ENCODE assay signal across 21 cellular contexts in the genomic region with DNA sequence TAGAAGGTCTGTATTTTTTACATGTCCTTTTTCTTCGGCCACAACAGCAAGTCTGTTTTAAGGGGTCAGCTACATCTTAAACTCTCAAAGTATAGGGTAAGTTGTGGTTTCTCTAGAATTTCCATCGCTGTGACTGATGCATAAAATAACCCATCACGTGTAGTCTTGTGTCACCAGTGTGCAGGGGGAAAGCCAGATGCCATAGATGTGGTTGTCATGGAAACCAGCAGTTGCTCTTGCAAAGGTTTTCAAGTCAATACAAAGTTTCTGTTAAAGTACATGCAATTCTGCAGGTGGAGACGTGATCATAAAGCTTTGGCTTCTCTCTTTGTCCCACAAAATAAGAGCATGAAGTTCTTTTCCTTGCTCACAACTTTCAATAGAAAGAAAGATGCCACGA.
DNase-seq lines count a peak whose midpoint lies in the region; ATAC-seq, FAIRE-seq and TF ChIP-seq lines count a peak whose summit lies in the region.
"Had no signal": no experiment of that assay in that cellular context is flagged by ENCODE, and none has a peak within 500 bp of the region (broad histone marks: within the 10 kb centered on the region; RNA-seq: fewer than 3 reads in every experiment).

No MANE protein-coding gene starts in this region.

- TF ChIP-seq POLR2A in GM12878 (IDR thresholded peaks at IDR 0.05; ENCODE audit: low read depth, low read length): no peak

- no peaks in the 10 kb centered on the region for H4K20me1 ChIP-seq in GM12878 (ENCODE audit: control insufficient read depth, insufficient read depth)
- H4K20me1 ChIP-seq: BLaER1 treated with 17β-estradiol and CSF1 and Interleukin-3, amounts not matched to agents 10 nM and 100 nM had no signal

- H3K36me3 ChIP-seq in GM12878 (ENCODE audit: control insufficient read depth in 2 of 2, insufficient read depth in 2 of 2, low read length in 1 of 2): no peaks in the 10 kb centered on the region
- no peaks in the 10 kb centered on the region for H3K36me3 ChIP-seq in CD4-positive, alpha-beta memory T cell (ENCODE audit: insufficient read depth, low read length)
- H3K36me3 ChIP-seq: BLaER1 treated with 17β-estradiol and CSF1 and Interleukin-3, amounts not matched to agents 10 nM and 100 nM had no signal

- peaks cover 2% of the 10 kb centered on the region for H3K27me3 Mint-ChIP-seq in neural crest cell (ENCODE audit: low read depth)
- H3K27me3 Mint-ChIP-seq in CD4-positive, alpha-beta memory T cell: peaks cover 0 to 4% of the 10 kb centered on the region in 2 donors

- H3K9me3 ChIP-seq in GM12878 (replicated peaks; ENCODE audit: control insufficient read depth, insufficient read depth, low read length): no peaks in the 10 kb centered on the region
- no peaks in the 10 kb centered on the region for H3K9me3 ChIP-seq in CD4-positive, alpha-beta memory T cell (ENCODE audit: control insufficient read depth in 1 of 2, low read length in 2 of 2)

- H2AFZ ChIP-seq in GM12878 (ENCODE audit: control insufficient read depth, low read depth, low read length): no peak overlapping the region
- H2AFZ ChIP-seq: GM23248 had no signal

- no peak overlapping the region for H3K4me3 Mint-ChIP-seq in neural crest cell
- H3K4me3 Mint-ChIP-seq in CD4-positive, alpha-beta memory T cell: no peak overlapping the region
- H3K4me3 Mint-ChIP-seq: B cell; CD8-positive, alpha-beta memory T cell had no signal

- H3K4me1 ChIP-seq in GM12878 (ENCODE audit: control insufficient read depth, insufficient read depth, low read length): no peaks in the 10 kb centered on the region
- H3K4me1 ChIP-seq in CD4-positive, alpha-beta memory T cell (ENCODE audit: insufficient read depth, low read length): no peaks in the 10 kb centered on the region
- H3K4me1 ChIP-seq: BLaER1 treated with 17β-estradiol and CSF1 and Interleukin-3, amounts not matched to agents 10 nM and 100 nM had no signal

- intact Hi-C loops in GM12878 (cut with micrococcal nuclease; ENCODE audit: unreplicated experiment): no loop called here
- intact Hi-C loops in CD4-positive, alpha-beta memory T cell (cut with micrococcal nuclease): no loop called here

- H3K79me2 ChIP-seq in GM12878 (ENCODE audit: control insufficient read depth, insufficient read depth, low read length): no peaks in the 10 kb centered on the region

- ATAC-seq in GM12878: no peak
- ATAC-seq in HG02623 (IDR thresholded peaks at IDR 0.05; ENCODE audit: unreplicated experiment): no peak

- H3K36me3 Mint-ChIP-seq in neural crest cell (ENCODE audit: low read depth): no peaks in the 10 kb centered on the region
- no peaks in the 10 kb centered on the region for H3K36me3 Mint-ChIP-seq in CD4-positive, alpha-beta memory T cell
- H3K36me3 Mint-ChIP-seq: CD8-positive, alpha-beta memory T cell had no signal

- DNase-seq in NCI-H524 (lab: John Stamatoyannopoulos, UW) (peak; percentile 28 to 65), NCI-H524 treated with DMSO at 0.1 percent for 48 hours (lab: John Stamatoyannopoulos, UW) (no peak), GM12878 (ENCODE audit: low read depth, low spot score) (no peak), neural crest cell (ENCODE audit: low read depth, low spot score) (peak; percentile 7), NCI-H2081 (lab: John Stamatoyannopoulos, UW) (no peak)
- peak; percentile 5 for DNase-seq in Jurkat, Clone E6-1 (ENCODE audit: low read depth, low spot score)
- no peak for DNase-seq in CD4-positive, alpha-beta memory T cell
- DNase-seq: CD8-positive, alpha-beta memory T cell; COR-L47; DMS153; DMS79; GDM1; GM23248; HCEC 1CT; KBM-7 had no signal

- no peak overlapping the region for H3K4me3 ChIP-seq in Jurkat, Clone E6-1 (ENCODE audit: low read length)
- H3K4me3 ChIP-seq in GM12878: no peak overlapping the region
- no peak overlapping the region for H3K4me3 ChIP-seq in CD4-positive, alpha-beta memory T cell (ENCODE audit: low read length in 2 of 2)
- H3K4me3 ChIP-seq: BLaER1 treated with 17β-estradiol and CSF1 and Interleukin-3, amounts not matched to agents 10 nM and 100 nM; GM23248 had no signal

- TF ChIP-seq EP300 in GM12878 (IDR thresholded peaks at IDR 0.05; ENCODE audit: borderline replicate concordance in 1 of 2, control insufficient read depth in 1 of 2, low read depth in 2 of 2, low read length in 2 of 2): no peak

- peak overlapping the region; percentile 21 for H3K27ac Mint-ChIP-seq in neural crest cell (ENCODE audit: unreplicated experiment)
- no peak overlapping the region for H3K27ac Mint-ChIP-seq in CD4-positive, alpha-beta memory T cell
- H3K27ac Mint-ChIP-seq: B cell; CD8-positive, alpha-beta memory T cell had no signal

- CTCF ChIA-PET in GM12878 (lab: Yijun Ruan, JAX): no interaction called here
- CTCF ChIA-PET in CD4-positive, alpha-beta memory T cell (lab: Charles Lee; ENCODE audit: partially characterized antibody): no interaction called here

- 1% methylated on average over 5 of the region's 5 CpGs for WGBS in GM12878 (ENCODE audit: insufficient coverage, insufficient replicate concordance, low lambda C conversion rate, missing lambda C conversion rate)

- in situ Hi-C loops in GM12878 (cut with MboI): no loop called here

- peaks cover 24% of the 10 kb centered on the region for H3K4me1 Mint-ChIP-seq in neural crest cell
- no peaks in the 10 kb centered on the region for H3K4me1 Mint-ChIP-seq in CD4-positive, alpha-beta memory T cell
- H3K4me1 Mint-ChIP-seq: B cell; CD8-positive, alpha-beta memory T cell had no signal

- RAD21 ChIA-PET in GM12878 (lab: Charles Lee; ENCODE audit: unreplicated experiment): no interaction called here

- no peak overlapping the region for H3K9ac ChIP-seq in GM12878 (ENCODE audit: control insufficient read depth, insufficient read depth, low read length)
- H3K9ac ChIP-seq: BLaER1 treated with 17β-estradiol and CSF1 and Interleukin-3, amounts not matched to agents 10 nM and 100 nM; GM23248 had no signal

- no peak overlapping the region for H3K27ac ChIP-seq in GM12878 (ENCODE audit: control insufficient read depth, insufficient read depth)
- H3K27ac ChIP-seq in CD4-positive, alpha-beta memory T cell (ENCODE audit: low read depth, low read length): no peak overlapping the region
- H3K27ac ChIP-seq: BLaER1 treated with 17β-estradiol and CSF1 and Interleukin-3, amounts not matched to agents 10 nM and 100 nM; GM23248; HL-60 had no signal

- no peaks in the 10 kb centered on the region; a peak in 1 of 4 replicates for H3K27me3 ChIP-seq in GM12878 (replicated peaks in 1 of 2; ENCODE audit: control insufficient read depth in 2 of 2, insufficient read depth in 2 of 2, low read length in 1 of 2)
- H3K27me3 ChIP-seq in CD4-positive, alpha-beta memory T cell (ENCODE audit: insufficient read depth, low read length): no peaks in the 10 kb centered on the region
- H3K27me3 ChIP-seq: BLaER1 treated with 17β-estradiol and CSF1 and Interleukin-3, amounts not matched to agents 10 nM and 100 nM had no signal

- POLR2A ChIA-PET in GM12878 (lab: Charles Lee): no interaction called here
- POLR2A ChIA-PET in CD4-positive, alpha-beta memory T cell (lab: Charles Lee; ENCODE audit: partially characterized antibody): no interaction called here

- peaks cover 5% of the 10 kb centered on the region for H3K9me3 Mint-ChIP-seq in neural crest cell
- peaks cover 0 to 9% (median 6%) of the 10 kb centered on the region in 8 donors for H3K9me3 Mint-ChIP-seq in CD4-positive, alpha-beta memory T cell

- no peak overlapping the region for H3K4me2 ChIP-seq in GM12878 (ENCODE audit: control insufficient read depth, insufficient read depth)
- H3K4me2 ChIP-seq: BLaER1 treated with 17β-estradiol and CSF1 and Interleukin-3, amounts not matched to agents 10 nM and 100 nM had no signal

- FAIRE-seq in GM12878 (lab: Jason Lieb, UNC): no peak
- FAIRE-seq: GM19239, H54 had no signal

- TF ChIP-seq RAD21 in GM12878 (IDR thresholded peaks at IDR 0.05; ENCODE audit: insufficient read depth, low read depth, low read length): no peak

- SMC1A ChIA-PET in GM12878 (lab: Charles Lee; ENCODE audit: uncharacterized antibody, unreplicated experiment): no interaction called here

- TF ChIP-seq CTCF in GM12878 (IDR thresholded peaks at IDR 0.05 in 2 of 3, conservative IDR thresholded peaks at IDR 0.05 in 1 of 3; ENCODE audit: control insufficient read depth in 2 of 3, extremely low read depth in 1 of 3, insufficient read depth in 1 of 3, low read depth in 3 of 3, low read length in 3 of 3): no peak
- no peak for TF ChIP-seq CTCF in neural crest cell (conservative IDR thresholded peaks at IDR 0.05)

- BruUV-seq in GM12878 (replicated peaks; lab: Mats Ljungman, UMichigan): no TSS peak

TF ChIP-seq in GM12878, 131 proteins besides CTCF, POLR2A, EP300 and RAD21:
- TF ChIP-seq BCL11A (IDR thresholded peaks at IDR 0.05; ENCODE audit: low read depth, low read length): no peak
- TF ChIP-seq BMI1 (IDR thresholded peaks at IDR 0.05; ENCODE audit: borderline replicate concordance): peak; percentile 67
- TF ChIP-seq SUZ12 (IDR thresholded peaks at IDR 0.05; ENCODE audit: unreplicated experiment): no peak
- TF ChIP-seq BCL3 (IDR thresholded peaks at IDR 0.05; ENCODE audit: borderline replicate concordance, insufficient read depth, low read depth, low read length, poor library complexity, severe bottlenecking): no peak
- no peak for TF ChIP-seq ZNF217 (IDR thresholded peaks at IDR 0.05)
- TF ChIP-seq PAX5 (IDR thresholded peaks at IDR 0.05; ENCODE audit: borderline replicate concordance, low read depth, low read length): no peak
- TF ChIP-seq USF2 (IDR thresholded peaks at IDR 0.05; ENCODE audit: borderline replicate concordance, low read depth, low read length): no peak
- TF ChIP-seq GABPA (IDR thresholded peaks at IDR 0.05; ENCODE audit: low read depth): no peak
- 0 out of 4 replicates have a peak, but pooled peaks of 1 of the 2 experiments have one; percentile 8 for TF ChIP-seq BHLHE40 (IDR thresholded peaks at IDR 0.05; ENCODE audit: borderline replicate concordance in 1 of 2, low read depth in 2 of 2, low read length in 1 of 2)
TF ChIP-seq in GM12878: peak in this region for 2.

Comparison
In these comparisons a context has a peak if more than half of its experiments do, and no peak if none do; other contexts are left out.
1. DNase-seq: peak in NCI-H524 (2 of 2), Jurkat, Clone E6-1 (single experiment) and neural crest cell (single experiment); none in NCI-H524 treated with DMSO at 0.1 percent for 48 hours (single experiment), GM12878 (single experiment), NCI-H2081 (0 of 2) and CD4-positive, alpha-beta memory T cell (0 of 5).